1 cellular context compared by ENCODE assay signal in the genomic region with DNA sequence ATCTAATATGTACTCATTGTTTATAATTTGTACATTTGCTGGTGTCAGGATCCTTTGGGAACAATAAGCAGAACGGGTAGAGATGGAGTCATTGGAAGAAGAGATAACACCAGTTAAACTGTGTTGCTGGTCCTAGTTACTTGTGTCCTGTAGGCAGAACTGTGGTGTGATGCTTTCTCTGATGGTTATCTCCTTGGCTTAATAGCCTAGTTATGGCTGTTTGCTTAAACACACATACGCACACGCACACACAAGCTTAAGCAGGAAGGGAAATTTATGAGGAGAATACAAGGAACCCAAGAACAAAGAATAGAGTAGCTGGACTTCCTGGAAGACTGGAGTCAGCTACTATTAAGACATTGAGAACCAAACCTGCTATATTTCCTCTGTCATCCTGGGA.
TF ChIP-seq lines count a peak whose summit lies in the region.

No MANE protein-coding gene starts in this region.

TF ChIP-seq in K562, 482 proteins besides CTCF, POLR2A, EP300 and RAD21:
- TF ChIP-seq PHF20 (IDR thresholded peaks at IDR 0.05; ENCODE audit: partially characterized antibody) (no peak), RAD51 (IDR thresholded peaks at IDR 0.05; ENCODE audit: borderline replicate concordance, low read depth) (no peak), DPF2 (IDR thresholded peaks at IDR 0.05) (peak; percentile 65), RCOR1 (IDR thresholded peaks at IDR 0.05; ENCODE audit: borderline replicate concordance in 1 of 2, low read depth in 2 of 2, low read length in 2 of 2) (peak in 1 of 2 experiments; percentile 32; a peak in 1 of 4 replicates), MEIS2 (IDR thresholded peaks at IDR 0.05; ENCODE audit: partially characterized antibody) (peak; percentile 17), CREB5 (CRISPR knock-in tag; IDR thresholded peaks at IDR 0.05) (no peak), CBX1 (IDR thresholded peaks at IDR 0.05; ENCODE audit: low read depth) (no peak), LCOR (CRISPR knock-in tag; IDR thresholded peaks at IDR 0.05) (no peak), CC2D1A (IDR thresholded peaks at IDR 0.05) (no peak), SOX6 (IDR thresholded peaks at IDR 0.05) (peak; percentile 76; the same call in 1 of the 2 replicates), SMAD3 (CRISPR knock-in tag; conservative IDR thresholded peaks at IDR 0.05) (no peak), TEAD4 (IDR thresholded peaks at IDR 0.05; ENCODE audit: low read length) (0 out of 2 replicates have a peak, but pooled peaks have one; percentile 16), TEAD4 (CRISPR knock-in tag; IDR thresholded peaks at IDR 0.05; ENCODE audit: borderline replicate concordance) (no peak), MAFK (IDR thresholded peaks at IDR 0.05; ENCODE audit: low read length) (0 out of 2 replicates have a peak, but pooled peaks have one; percentile 7), NFRKB (IDR thresholded peaks at IDR 0.05; ENCODE audit: low read depth) (no peak), JUND (IDR thresholded peaks at IDR 0.05; ENCODE audit: borderline replicate concordance, low read depth, low read length) (no peak), JUND (tag; IDR thresholded peaks at IDR 0.05; ENCODE audit: borderline replicate concordance, low read depth, low read length) (peak; percentile 38; the same call in 1 of the 3 replicates), EWSR1 (IDR thresholded peaks at IDR 0.05; ENCODE audit: borderline replicate concordance, low read depth, partially characterized antibody) (no peak), NRF1 (conservative IDR thresholded peaks at IDR 0.05 in 1 of 2, IDR thresholded peaks at IDR 0.05 in 1 of 2) (peak in 1 of 2 experiments; percentile 40; a peak in 1 of 4 replicates), HMBOX1 (IDR thresholded peaks at IDR 0.05) (peak; percentile 99), ARID1B (IDR thresholded peaks at IDR 0.05) (peak; percentile 43; the same call in 1 of the 2 replicates), RFX1 (IDR thresholded peaks at IDR 0.05) (no peak), SLC30A9 (CRISPR knock-in tag; IDR thresholded peaks at IDR 0.05) (no peak), C11orf30 (IDR thresholded peaks at IDR 0.05; ENCODE audit: low read depth) (peak; percentile 42), ZBTB11 (CRISPR knock-in tag; IDR thresholded peaks at IDR 0.05) (peak in 1 of 3 experiments; percentile 35; a peak in 1 of 6 replicates), ZBTB34 (CRISPR knock-in tag; IDR thresholded peaks at IDR 0.05) (no peak), ATF7 (IDR thresholded peaks at IDR 0.05) (0 out of 2 replicates have a peak, but pooled peaks have one; percentile 20), FOXA3 (CRISPR knock-in tag; conservative IDR thresholded peaks at IDR 0.05 in 1 of 2, IDR thresholded peaks at IDR 0.05 in 1 of 2) (peak in 1 of 2 experiments; percentile 64; a peak in 2 of 4 replicates), NFE2 (IDR thresholded peaks at IDR 0.05; ENCODE audit: low read depth) (peak; percentile 47; the same call in 1 of the 2 replicates), CEBPB (tag; IDR thresholded peaks at IDR 0.05) (no peak), DACH1 (IDR thresholded peaks at IDR 0.05; ENCODE audit: partially characterized antibody) (peak; percentile 43), ZC3H8 (IDR thresholded peaks at IDR 0.05) (no peak)
- TF ChIP-seq, protein P1, sequence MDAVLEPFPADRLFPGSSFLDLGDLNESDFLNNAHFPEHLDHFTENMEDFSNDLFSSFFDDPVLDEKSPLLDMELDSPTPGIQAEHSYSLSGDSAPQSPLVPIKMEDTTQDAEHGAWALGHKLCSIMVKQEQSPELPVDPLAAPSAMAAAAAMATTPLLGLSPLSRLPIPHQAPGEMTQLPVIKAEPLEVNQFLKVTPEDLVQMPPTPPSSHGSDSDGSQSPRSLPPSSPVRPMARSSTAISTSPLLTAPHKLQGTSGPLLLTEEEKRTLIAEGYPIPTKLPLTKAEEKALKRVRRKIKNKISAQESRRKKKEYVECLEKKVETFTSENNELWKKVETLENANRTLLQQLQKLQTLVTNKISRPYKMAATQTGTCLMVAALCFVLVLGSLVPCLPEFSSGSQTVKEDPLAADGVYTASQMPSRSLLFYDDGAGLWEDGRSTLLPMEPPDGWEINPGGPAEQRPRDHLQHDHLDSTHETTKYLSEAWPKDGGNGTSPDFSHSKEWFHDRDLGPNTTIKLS (IDR thresholded peaks at IDR 0.05; ENCODE audit: borderline replicate concordance, low read depth), result no peak
- TF ChIP-seq, protein P2, sequence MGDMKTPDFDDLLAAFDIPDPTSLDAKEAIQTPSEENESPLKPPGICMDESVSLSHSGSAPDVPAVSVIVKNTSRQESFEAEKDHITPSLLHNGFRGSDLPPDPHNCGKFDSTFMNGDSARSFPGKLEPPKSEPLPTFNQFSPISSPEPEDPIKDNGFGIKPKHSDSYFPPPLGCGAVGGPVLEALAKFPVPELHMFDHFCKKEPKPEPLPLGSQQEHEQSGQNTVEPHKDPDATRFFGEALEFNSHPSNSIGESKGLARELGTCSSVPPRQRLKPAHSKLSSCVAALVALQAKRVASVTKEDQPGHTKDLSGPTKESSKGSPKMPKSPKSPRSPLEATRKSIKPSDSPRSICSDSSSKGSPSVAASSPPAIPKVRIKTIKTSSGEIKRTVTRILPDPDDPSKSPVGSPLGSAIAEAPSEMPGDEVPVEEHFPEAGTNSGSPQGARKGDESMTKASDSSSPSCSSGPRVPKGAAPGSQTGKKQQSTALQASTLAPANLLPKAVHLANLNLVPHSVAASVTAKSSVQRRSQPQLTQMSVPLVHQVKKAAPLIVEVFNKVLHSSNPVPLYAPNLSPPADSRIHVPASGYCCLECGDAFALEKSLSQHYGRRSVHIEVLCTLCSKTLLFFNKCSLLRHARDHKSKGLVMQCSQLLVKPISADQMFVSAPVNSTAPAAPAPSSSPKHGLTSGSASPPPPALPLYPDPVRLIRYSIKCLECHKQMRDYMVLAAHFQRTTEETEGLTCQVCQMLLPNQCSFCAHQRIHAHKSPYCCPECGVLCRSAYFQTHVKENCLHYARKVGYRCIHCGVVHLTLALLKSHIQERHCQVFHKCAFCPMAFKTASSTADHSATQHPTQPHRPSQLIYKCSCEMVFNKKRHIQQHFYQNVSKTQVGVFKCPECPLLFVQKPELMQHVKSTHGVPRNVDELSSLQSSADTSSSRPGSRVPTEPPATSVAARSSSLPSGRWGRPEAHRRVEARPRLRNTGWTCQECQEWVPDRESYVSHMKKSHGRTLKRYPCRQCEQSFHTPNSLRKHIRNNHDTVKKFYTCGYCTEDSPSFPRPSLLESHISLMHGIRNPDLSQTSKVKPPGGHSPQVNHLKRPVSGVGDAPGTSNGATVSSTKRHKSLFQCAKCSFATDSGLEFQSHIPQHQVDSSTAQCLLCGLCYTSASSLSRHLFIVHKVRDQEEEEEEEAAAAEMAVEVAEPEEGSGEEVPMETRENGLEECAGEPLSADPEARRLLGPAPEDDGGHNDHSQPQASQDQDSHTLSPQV (IDR thresholded peaks at IDR 0.05), result peak; percentile 42; the same call in 1 of the 2 replicates
- TF ChIP-seq, protein P3, sequence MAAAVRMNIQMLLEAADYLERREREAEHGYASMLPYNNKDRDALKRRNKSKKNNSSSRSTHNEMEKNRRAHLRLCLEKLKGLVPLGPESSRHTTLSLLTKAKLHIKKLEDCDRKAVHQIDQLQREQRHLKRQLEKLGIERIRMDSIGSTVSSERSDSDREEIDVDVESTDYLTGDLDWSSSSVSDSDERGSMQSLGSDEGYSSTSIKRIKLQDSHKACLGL (CRISPR knock-in tag; IDR thresholded peaks at IDR 0.05; ENCODE audit: borderline replicate concordance, poor library complexity, severe bottlenecking), result no peak
